Comparison of ENCODE assay signal across 23 cellular contexts in genomic region chr11:94728541-94728940, GRCh38. TPM values are rescaled to one million over a fixed set of nuclear protein-coding genes. Genes with fewer than 3 reads are reported as not detected.
DNase-seq lines count a peak whose midpoint lies in the region; ATAC-seq and TF ChIP-seq lines count a peak whose summit lies in the region.
"Had no signal": no experiment of that assay in that cellular context is flagged by ENCODE, and none has a peak within 500 bp of the region (broad histone marks: within the 10 kb centered on the region; RNA-seq: fewer than 3 reads in every experiment).

No MANE protein-coding gene starts in this region.

- H3K27ac ChIP-seq in mesendoderm (ENCODE audit: low read depth, low read length): no peak overlapping the region
- H3K27ac ChIP-seq: neutrophil, prostate gland had no signal

- no peaks in the 10 kb centered on the region for H3K79me1 ChIP-seq in mesendoderm (ENCODE audit: low read length)

- peaks cover 24% of the 10 kb centered on the region for H3K27me3 Mint-ChIP-seq in T-helper 17 cell
- H3K27me3 Mint-ChIP-seq: activated naive CD8-positive, alpha-beta T cell had no signal

- H2BK120ac ChIP-seq in mesendoderm (ENCODE audit: low read depth, low read length): no peak overlapping the region

- no peaks in the 10 kb centered on the region for H3K9me3 ChIP-seq in T-helper 17 cell (ENCODE audit: control insufficient read depth, low read length, poor library complexity, severe bottlenecking)
- H3K9me3 ChIP-seq: neutrophil, prostate gland had no signal

- no peak overlapping the region for H3K4me2 ChIP-seq in mesendoderm (ENCODE audit: low read length)

- H2BK15ac ChIP-seq in mesendoderm (replicated peaks; ENCODE audit: low read depth): no peak overlapping the region

- no peak overlapping the region for H3K23ac ChIP-seq in mesendoderm (ENCODE audit: low read length)

- H3K56ac ChIP-seq in mesendoderm (ENCODE audit: low read length): no peak overlapping the region

- H3K27ac Mint-ChIP-seq in T-helper 17 cell: no peak overlapping the region
- H3K27ac Mint-ChIP-seq: activated naive CD8-positive, alpha-beta T cell; brain; CD8-positive, alpha-beta T cell had no signal

- H3K18ac ChIP-seq in mesendoderm (ENCODE audit: low read length): no peak overlapping the region

- H2AK5ac ChIP-seq in mesendoderm (ENCODE audit: low read length): no peak overlapping the region

- ATAC-seq in T-helper 17 cell: no peak
- ATAC-seq: CD8-positive, alpha-beta T cell; esophagus mucosa; SK-N-SH treated with all-trans-retinoic acid at 6 μM for 48 hours had no signal

- H3K36me3 ChIP-seq in mesendoderm (ENCODE audit: control insufficient read depth, insufficient read depth, low read length): no peaks in the 10 kb centered on the region
- H3K36me3 ChIP-seq: neutrophil, prostate gland had no signal

- peak; percentile 46 for DNase-seq in GM04504 (ENCODE audit: low read depth)
- DNase-seq in RPMI7951 (ENCODE audit: low read depth): peak; percentile 60
- DNase-seq in epithelial cell of esophagus (ENCODE audit: low read depth): peak; percentile 59
- DNase-seq in renal cortical epithelial cell (ENCODE audit: low read depth): peak; percentile 68
- DNase-seq in NCI-H82 (lab: John Stamatoyannopoulos, UW): no peak
- DNase-seq in RKO (ENCODE audit: low spot score): no peak
- no peak for DNase-seq in mesendoderm
- no peak for DNase-seq in T-helper 17 cell
- DNase-seq: activated CD4-positive, alpha-beta T cell treated with anti-CD3 and anti-CD28 coated beads, Interleukin-2, amount 50 U/mL, for 1 hour; AML-193; CD8-positive, alpha-beta T cell; effector memory CD4-positive, alpha-beta T cell; GOT3; Kasumi-1; NCI-H1092; NCI-H187 treated with DMSO at 0.1 percent for 48 hours; NCI-H526 treated with DMSO at 0.1 percent for 48 hours had no signal

- no peak overlapping the region for H3K4me3 Mint-ChIP-seq in T-helper 17 cell
- H3K4me3 Mint-ChIP-seq: activated naive CD8-positive, alpha-beta T cell; brain; CD8-positive, alpha-beta T cell had no signal

- no peak overlapping the region for H4K5ac ChIP-seq in mesendoderm (ENCODE audit: low read length)

- H3K4me1 Mint-ChIP-seq in T-helper 17 cell: no peaks in the 10 kb centered on the region

- H3K79me2 ChIP-seq in mesendoderm (ENCODE audit: control insufficient read depth, insufficient read depth, low read length): no peaks in the 10 kb centered on the region

- no peak overlapping the region for H3K4ac ChIP-seq in mesendoderm (ENCODE audit: low read depth, low read length)

- no peak overlapping the region for H4K8ac ChIP-seq in mesendoderm (ENCODE audit: low read depth, low read length)

- H3K27me3 ChIP-seq in mesendoderm (ENCODE audit: insufficient read depth, low read length, poor library complexity): no peaks in the 10 kb centered on the region
- H3K27me3 ChIP-seq: neutrophil had no signal

- no peak for TF ChIP-seq CTCF in epithelial cell of esophagus (IDR thresholded peaks at IDR 0.05; ENCODE audit: insufficient read depth, low read depth, low read length, missing control alignments)

- H2BK5ac ChIP-seq in mesendoderm (ENCODE audit: low read length): no peak overlapping the region

- no peaks in the 10 kb centered on the region for H3K36me3 Mint-ChIP-seq in T-helper 17 cell (ENCODE audit: low read depth)
- H3K36me3 Mint-ChIP-seq: activated naive CD8-positive, alpha-beta T cell; brain; CD8-positive, alpha-beta T cell had no signal

- no peak overlapping the region for H3K9ac ChIP-seq in mesendoderm (ENCODE audit: low read length)

- H3K4me3 ChIP-seq in epithelial cell of esophagus (ENCODE audit: low read length) (no peak overlapping the region), mesendoderm (ENCODE audit: low read length) (no peak overlapping the region)
- H3K4me3 ChIP-seq: prostate gland had no signal

- H3K4me1 ChIP-seq in mesendoderm (ENCODE audit: control insufficient read depth, low read depth, low read length): peaks cover 17% of the 10 kb centered on the region
- H3K4me1 ChIP-seq: prostate gland had no signal

- WGBS in mesendoderm (ENCODE audit: extremely low coverage, insufficient coverage, low lambda C conversion rate): no CpG with 5 or more reads among the region's 1 CpG

RNA-seq across cellular contexts. Expression of gene AMOTL1, which starts 39.6 kb away (rescaled TPM):
- 24.4 and 24.8 TPM in 2 replicates for total RNA-seq in RPMI7951 (2014; rRNA removed; shearing (Covaris generic))
- total RNA-seq in renal cortical epithelial cell: 32.6 and 51.2 TPM in 2 replicates
- 37.8 TPM for polyA plus RNA-seq in mesendoderm (2013, experiment 1 of 2)
- 36.9 TPM for polyA plus RNA-seq in mesendoderm (2013, experiment 2 of 2)
- 1 to 10 TPM in 1 of 2 donors, under 1 TPM in 1; 0.25 to 2.0 TPM for total RNA-seq in T-helper 17 cell

Comparison
In these comparisons a context has a peak if more than half of its experiments do, and no peak if none do; other contexts are left out.
1. DNase-seq: peak in GM04504 (single experiment), RPMI7951 (single experiment), epithelial cell of esophagus (single experiment) and renal cortical epithelial cell (single experiment); none in NCI-H82 (single experiment), RKO (single experiment), mesendoderm (single experiment) and T-helper 17 cell (0 of 3).